35 cellular contexts compared by ENCODE assay signal in the genomic region with DNA sequence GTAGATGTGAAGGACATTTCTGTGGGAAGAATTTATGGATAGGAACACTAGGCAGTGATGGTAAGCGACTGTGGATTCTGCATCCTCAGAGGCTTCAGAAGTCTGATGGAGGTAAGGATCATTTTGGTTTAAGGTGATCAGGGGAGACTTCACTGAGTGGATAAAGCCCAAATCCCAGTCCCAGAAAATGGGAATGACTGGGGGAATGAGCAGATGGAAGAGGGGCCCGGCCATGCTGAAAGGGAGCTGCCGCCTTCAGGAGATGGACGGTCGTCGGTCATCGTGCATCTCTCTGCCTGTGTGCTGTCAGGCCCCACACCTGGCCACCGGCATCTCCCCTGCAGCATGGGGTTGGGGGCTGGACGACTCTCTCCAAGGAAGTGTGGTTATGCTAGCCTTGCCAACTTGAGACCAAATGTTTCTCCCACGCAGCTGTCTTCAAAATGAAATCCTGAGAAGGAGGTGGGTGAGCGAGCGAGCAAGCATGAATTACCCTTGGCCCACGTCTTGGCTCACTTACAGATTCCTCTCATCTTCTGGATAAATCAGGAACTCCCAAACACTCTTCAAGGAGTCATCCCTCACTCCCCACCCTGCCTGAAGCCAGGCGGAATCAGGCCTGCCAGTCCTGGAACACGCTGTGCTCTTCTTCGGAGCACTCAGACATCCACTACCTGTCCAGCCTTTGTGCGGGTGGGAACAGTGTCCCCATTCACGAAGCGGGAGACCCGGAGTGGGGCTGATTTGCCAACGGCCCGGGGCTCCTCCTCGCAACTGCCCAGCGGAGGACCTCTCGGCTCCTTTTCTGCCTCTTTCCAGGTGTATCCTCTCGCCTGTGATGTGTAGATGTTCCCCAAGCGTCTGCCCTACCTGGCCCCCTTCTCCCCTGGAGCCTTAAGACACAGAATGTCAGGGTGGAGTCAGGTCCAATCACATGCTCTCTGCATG.
DNase-seq lines count a peak whose midpoint lies in the region; ATAC-seq and TF ChIP-seq lines count a peak whose summit lies in the region.
"Had no signal": no experiment of that assay in that cellular context is flagged by ENCODE, and none has a peak within 500 bp of the region (broad histone marks: within the 10 kb centered on the region; RNA-seq: fewer than 3 reads in every experiment).

No MANE protein-coding gene starts in this region.

- no peaks in the 10 kb centered on the region for H3K4me1 Mint-ChIP-seq in MCF 10A (ENCODE audit: insufficient read depth, unreplicated experiment)
- H3K4me1 Mint-ChIP-seq in activated naive CD4-positive, alpha-beta T cell treated with anti-CD3 and anti-CD28 coated beads for 36 hours (ENCODE audit: low read depth): peaks cover 5% of the 10 kb centered on the region
- H3K4me1 Mint-ChIP-seq: activated naive CD4-positive, alpha-beta T cell treated with anti-CD3 and anti-CD28 coated beads, Interleukin-2, amount 10 ng/mL, durations not matched to agents 7 days and 5 days had no signal

- no peaks in the 10 kb centered on the region for H3K36me3 Mint-ChIP-seq in MCF 10A (ENCODE audit: insufficient read depth, unreplicated experiment)
- peaks cover 2% of the 10 kb centered on the region for H3K36me3 Mint-ChIP-seq in activated naive CD4-positive, alpha-beta T cell treated with anti-CD3 and anti-CD28 coated beads for 36 hours (ENCODE audit: low read depth)
- H3K36me3 Mint-ChIP-seq: activated naive CD4-positive, alpha-beta T cell treated with anti-CD3 and anti-CD28 coated beads, Interleukin-2, amount 10 ng/mL, durations not matched to agents 7 days and 5 days had no signal

- no peak for TF ChIP-seq EP300 in transverse colon (IDR thresholded peaks at IDR 0.05; ENCODE audit: low read depth)

- H3K4me3 Mint-ChIP-seq in MCF 10A (ENCODE audit: unreplicated experiment): no peak overlapping the region
- H3K4me3 Mint-ChIP-seq in activated naive CD4-positive, alpha-beta T cell treated with anti-CD3 and anti-CD28 coated beads for 36 hours: no peak overlapping the region
- H3K4me3 Mint-ChIP-seq: activated CD4-positive, alpha-beta memory T cell treated with anti-CD3 and anti-CD28 coated beads for 36 hours; activated naive CD4-positive, alpha-beta T cell treated with anti-CD3 and anti-CD28 coated beads, Interleukin-2, amount 10 ng/mL, durations not matched to agents 7 days and 5 days; GM23338; memory B cell; neural crest cell; T-helper 17 cell had no signal

- H3K79me2 ChIP-seq in osteoblast (ENCODE audit: insufficient read depth, low read length): no peaks in the 10 kb centered on the region

- intact Hi-C loops in breast epithelium (cut with DNase I; ENCODE audit: low total_unique reads) (no loop called here), MCF 10A (cut with micrococcal nuclease) (no loop called here), dorsolateral prefrontal cortex (cut with DNase I) (no loop called here), transverse colon (cut with DNase I; ENCODE audit: low total_unique reads) (no loop called here)
- intact Hi-C loops in activated naive CD4-positive, alpha-beta T cell treated with anti-CD3 and anti-CD28 coated beads for 36 hours (cut with micrococcal nuclease): no loop called here

- no peak overlapping the region for H2AFZ ChIP-seq in osteoblast (ENCODE audit: low read length)
- H2AFZ ChIP-seq: GM23338 had no signal

- 91 to 93% methylated on average over 6 to 27 of the region's 27 CpGs for WGBS in transverse colon (ENCODE audit: low coverage in 1 of 2), 2 donors

- H3K27me3 Mint-ChIP-seq in MCF 10A (ENCODE audit: insufficient read depth, unreplicated experiment): no peaks in the 10 kb centered on the region
- H3K27me3 Mint-ChIP-seq in activated naive CD4-positive, alpha-beta T cell treated with anti-CD3 and anti-CD28 coated beads for 36 hours (ENCODE audit: low read depth): no peaks in the 10 kb centered on the region
- H3K27me3 Mint-ChIP-seq: activated CD4-positive, alpha-beta memory T cell treated with anti-CD3 and anti-CD28 coated beads for 36 hours; activated naive CD4-positive, alpha-beta T cell treated with anti-CD3 and anti-CD28 coated beads, Interleukin-2, amount 10 ng/mL, durations not matched to agents 7 days and 5 days; memory B cell; T-helper 17 cell had no signal

- ATAC-seq in GM19455 (IDR thresholded peaks at IDR 0.05; ENCODE audit: unreplicated experiment): no peak
- ATAC-seq: GM23338, K562, left lung, right lobe of liver, Right ventricle myocardium inferior, T-helper 17 cell had no signal

- POLR2A ChIA-PET in MCF 10A (lab: Yijun Ruan, JAX): no interaction called here

- H3K27ac ChIP-seq in breast epithelium (peak overlapping the region; percentile 68 to 79), dorsolateral prefrontal cortex (peak overlapping the region in 50 of 59 donors; percentile 7 to 85 (median 56)), osteoblast (ENCODE audit: low read depth, low read length) (no peak overlapping the region), transverse colon (no peak overlapping the region)
- H3K27ac ChIP-seq: 22Rv1, cardiac muscle cell, coronary artery, epithelial cell of prostate, left lung, right lobe of liver had no signal

- no peaks in the 10 kb centered on the region for H3K4me1 ChIP-seq in breast epithelium
- peaks cover 6% of the 10 kb centered on the region for H3K4me1 ChIP-seq in osteoblast (ENCODE audit: insufficient read depth, low read length)
- H3K4me1 ChIP-seq in transverse colon: peaks cover 0 to 8% (median under 1%) of the 10 kb centered on the region in 4 donors
- H3K4me1 ChIP-seq: left lung had no signal

- H3K4me3 ChIP-seq in breast epithelium: peak overlapping the region in 1 of 3 donors; percentile 34
- H3K4me3 ChIP-seq in dorsolateral prefrontal cortex: no peak overlapping the region
- H3K4me3 ChIP-seq in osteoblast (ENCODE audit: insufficient read depth, low read length): no peak overlapping the region
- no peak overlapping the region for H3K4me3 ChIP-seq in transverse colon
- H3K4me3 ChIP-seq: cardiac muscle cell, coronary artery, GM23338, K562, left lung, MG63, right lobe of liver, tibial nerve had no signal

- TF ChIP-seq POLR2A in breast epithelium (IDR thresholded peaks at IDR 0.05): no peak
- TF ChIP-seq POLR2A in transverse colon (IDR thresholded peaks at IDR 0.05): no peak

- H3K36me3 ChIP-seq in breast epithelium (no peaks in the 10 kb centered on the region), osteoblast (ENCODE audit: insufficient read depth, low read length) (no peaks in the 10 kb centered on the region), transverse colon (no peaks in the 10 kb centered on the region)
- H3K36me3 ChIP-seq: cardiac muscle cell, MG63, right lobe of liver had no signal

- H3K9me3 Mint-ChIP-seq in MCF 10A (ENCODE audit: unreplicated experiment): no peaks in the 10 kb centered on the region
- no peaks in the 10 kb centered on the region for H3K9me3 Mint-ChIP-seq in activated naive CD4-positive, alpha-beta T cell treated with anti-CD3 and anti-CD28 coated beads for 36 hours
- H3K9me3 Mint-ChIP-seq: activated CD4-positive, alpha-beta memory T cell treated with anti-CD3 and anti-CD28 coated beads for 36 hours; activated naive CD4-positive, alpha-beta T cell treated with anti-CD3 and anti-CD28 coated beads, Interleukin-2, amount 10 ng/mL, durations not matched to agents 7 days and 5 days; GM23338; memory B cell; neural crest cell had no signal

- peaks cover 26% of the 10 kb centered on the region for H4K20me1 ChIP-seq in osteoblast (ENCODE audit: insufficient read depth, low read length)

- no peak overlapping the region for H3K27ac Mint-ChIP-seq in MCF 10A (ENCODE audit: low read depth, unreplicated experiment)
- no peak overlapping the region for H3K27ac Mint-ChIP-seq in activated naive CD4-positive, alpha-beta T cell treated with anti-CD3 and anti-CD28 coated beads for 36 hours
- H3K27ac Mint-ChIP-seq: activated CD4-positive, alpha-beta memory T cell treated with anti-CD3 and anti-CD28 coated beads for 36 hours; activated naive CD4-positive, alpha-beta T cell treated with anti-CD3 and anti-CD28 coated beads, Interleukin-2, amount 10 ng/mL, durations not matched to agents 7 days and 5 days; GM23338; T-helper 17 cell had no signal

- CTCF ChIA-PET in MCF 10A (lab: Yijun Ruan, JAX): interaction anchor here (0.6 kb wide), 1 partner anchor 608 kb away, joined by 3 read pairs; no protein-coding TSS in a partner anchor
- CTCF ChIA-PET in activated naive CD4-positive, alpha-beta T cell treated with anti-CD3 and anti-CD28 coated beads for 36 hours (lab: Charles Lee): no interaction called here

- no peak for TF ChIP-seq CTCF in breast epithelium (IDR thresholded peaks at IDR 0.05)
- TF ChIP-seq CTCF in MCF 10A (IDR thresholded peaks at IDR 0.05; ENCODE audit: unreplicated experiment): no peak
- no peak for TF ChIP-seq CTCF in dorsolateral prefrontal cortex (IDR thresholded peaks at IDR 0.05 in 54 of 56, conservative IDR thresholded peaks at IDR 0.05 in 2 of 56; ENCODE audit: low read depth in 1 of 56, partially characterized antibody in 56 of 56)
- no peak for TF ChIP-seq CTCF in osteoblast (IDR thresholded peaks at IDR 0.05; ENCODE audit: extremely low read depth, low read depth, low read length)
- TF ChIP-seq CTCF in transverse colon (IDR thresholded peaks at IDR 0.05): no peak

- H3K9me3 ChIP-seq in breast epithelium: no peaks in the 10 kb centered on the region
- H3K9me3 ChIP-seq in osteoblast (ENCODE audit: low read depth, low read length): no peaks in the 10 kb centered on the region
- H3K9me3 ChIP-seq in transverse colon: no peaks in the 10 kb centered on the region
- H3K9me3 ChIP-seq: left lung, MG63, right lobe of liver, SK-N-SH, tibial nerve had no signal

- in situ Hi-C loops in transverse colon (cut with MboI; ENCODE audit: low pct_ligation_motif_present in 1 of 4, low pct_unique_long_range_greater_than_20kb in 1 of 4, low sequenced_read_pairs in 3 of 4): no loop called here

- DNase-seq in breast epithelium (ENCODE audit: low spot score in 2 of 2) (peak in 1 of 2 donors; percentile 86), MCF 10A (ENCODE audit: unreplicated experiment) (no peak), dorsolateral prefrontal cortex (peak in 7 of 10 donors; percentile 53 to 79 (median 59)), osteoblast (ENCODE audit: insufficient read length, low spot score, missing footprints) (peak; percentile 55), NCI-H2227 treated with DMSO at 0.1 percent for 48 hours (lab: John Stamatoyannopoulos, UW) (no peak), transverse colon (no peak)
- DNase-seq in activated naive CD4-positive, alpha-beta T cell treated with anti-CD3 and anti-CD28 coated beads for 36 hours: no peak
- DNase-seq: activated CD4-positive, alpha-beta memory T cell treated with anti-CD3 and anti-CD28 coated beads for 36 hours; activated CD4-positive, CD25-positive, alpha-beta regulatory T cell treated with anti-CD3 and anti-CD28 coated beads, Interleukin-2, amount 50 U/mL, for 72 hours; activated naive CD4-positive, alpha-beta T cell treated with anti-CD3 and anti-CD28 coated beads, Interleukin-2, amount 10 ng/mL, durations not matched to agents 7 days and 5 days; amniotic stem cell; effector memory CD4-positive, alpha-beta T cell; GDM1; glutamatergic neuron; MG63; NCI-H1417; NCI-H2029; NCI-H526; NK-92 treated with Interleukin-12 subunit alpha and Interleukin-12 subunit beta, amount 100 ng/mL, for 24 hours; right lobe of liver; SK-N-SH; stimulated activated CD4-positive, alpha-beta T cell treated with anti-CD3 and anti-CD28 coated beads, Interleukin-4, amount 100 ng/mL, for 1 hour; T-helper 17 cell had no signal

- no TSS peak for BruUV-seq in MCF 10A (replicated peaks; lab: Mats Ljungman, UMichigan)

- H3K27me3 ChIP-seq in breast epithelium: no peaks in the 10 kb centered on the region
- H3K27me3 ChIP-seq in dorsolateral prefrontal cortex: no peaks in the 10 kb centered on the region
- H3K27me3 ChIP-seq in osteoblast (ENCODE audit: insufficient read depth, low read length): no peaks in the 10 kb centered on the region
- H3K27me3 ChIP-seq in transverse colon: no peaks in the 10 kb centered on the region
- H3K27me3 ChIP-seq: cardiac muscle cell, left lung, MG63, right lobe of liver, tibial nerve had no signal

- H3K4me2 ChIP-seq in osteoblast (ENCODE audit: insufficient read depth, low read length): no peak overlapping the region
- H3K4me2 ChIP-seq: GM23338, SK-N-SH had no signal

Comparison
In these comparisons a context has a peak if more than half of its experiments do, and no peak if none do; other contexts are left out.
1. DNase-seq: peak in dorsolateral prefrontal cortex (7 of 10) and osteoblast (single experiment); none in MCF 10A (single experiment), NCI-H2227 treated with DMSO at 0.1 percent for 48 hours (single experiment), activated naive CD4-positive, alpha-beta T cell treated with anti-CD3 and anti-CD28 coated beads for 36 hours (single experiment) and transverse colon (single experiment).
2. H3K27ac ChIP-seq: peak in breast epithelium (2 of 2) and dorsolateral prefrontal cortex (50 of 59); none in osteoblast (single experiment) and transverse colon (0 of 4).